Comparison of ENCODE assay signal across 18 cellular contexts in the genomic region with DNA sequence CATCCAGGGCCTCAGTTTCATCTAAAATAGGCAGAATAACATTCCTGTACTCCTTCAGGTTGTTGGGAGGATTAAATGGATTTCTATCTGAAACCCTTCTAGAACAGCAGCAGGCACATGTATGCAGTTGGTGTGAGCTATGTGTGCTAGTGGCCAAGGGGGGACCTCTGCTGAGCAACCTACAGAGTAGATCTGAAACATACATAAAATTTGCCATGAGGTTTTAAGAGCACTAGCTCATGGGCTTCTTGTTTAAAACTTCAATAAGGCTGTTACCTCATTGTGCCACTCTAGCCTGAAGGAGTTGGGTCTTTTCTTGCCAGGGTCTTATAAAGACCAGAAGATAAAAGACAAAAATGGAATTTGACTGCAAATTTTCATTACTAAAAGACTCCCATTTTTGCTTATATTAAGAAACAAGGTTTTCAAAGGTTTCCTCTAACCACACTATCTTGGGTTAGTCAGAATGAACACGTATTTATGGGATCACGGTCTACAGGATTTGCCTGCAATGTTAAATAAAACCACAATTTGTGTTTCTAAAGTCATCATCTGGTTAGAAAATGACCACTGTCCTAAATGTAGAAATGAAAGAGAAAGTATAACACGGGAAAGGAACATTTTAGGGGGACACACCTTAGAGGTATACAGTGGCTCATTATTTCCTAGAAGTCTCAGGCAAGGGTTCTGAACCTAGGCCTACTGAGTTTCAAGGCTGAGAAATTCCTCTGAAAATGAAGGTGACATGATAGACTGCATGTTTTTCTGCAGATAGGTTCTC.
A peak's percentile ranks its signal among the peaks of the same experiment; 100 is the strongest.
DNase-seq lines count a peak whose midpoint lies in the region; ATAC-seq and TF ChIP-seq lines count a peak whose summit lies in the region.
"Had no signal": no experiment of that assay in that cellular context is flagged by ENCODE, and none has a peak within 500 bp of the region (broad histone marks: within the 10 kb centered on the region; RNA-seq: fewer than 3 reads in every experiment).

No MANE protein-coding gene starts in this region.

- no peak for TF ChIP-seq CTCF in upper lobe of left lung (IDR thresholded peaks at IDR 0.05)

- H3K36me3 Mint-ChIP-seq in activated CD4-positive, alpha-beta T cell treated with anti-CD3 and anti-CD28 coated beads for 36 hours (ENCODE audit: low read depth) = no peaks in the 10 kb centered on the region
- H3K36me3 Mint-ChIP-seq in activated naive CD8-positive, alpha-beta T cell = no peaks in the 10 kb centered on the region
- no peaks in the 10 kb centered on the region for H3K36me3 Mint-ChIP-seq in stimulated activated naive B cell treated with anti-CD40 and anti-IgM and Interleukin-4, amounts not matched to agents 10 μg/mL and 1 μg/mL and 100 μg/mL, for 72 hours
- H3K36me3 Mint-ChIP-seq: brain had no signal

- TF ChIP-seq EP300 in upper lobe of left lung (IDR thresholded peaks at IDR 0.05) = no peak

- intact Hi-C loops in activated CD4-positive, alpha-beta T cell treated with anti-CD3 and anti-CD28 coated beads for 36 hours (cut with DNase I, micrococcal nuclease) = no loop called here

- no peak for DNase-seq in activated CD4-positive, alpha-beta T cell treated with anti-CD3 and anti-CD28 coated beads for 36 hours
- no peak for DNase-seq in activated CD4-positive, alpha-beta T cell treated with anti-CD3 and anti-CD28 coated beads for 48 hours
- no peak for DNase-seq in stimulated activated naive B cell treated with anti-CD40 and anti-IgM and Interleukin-4, amounts not matched to agents 10 μg/mL and 1 μg/mL and 100 μg/mL, for 72 hours
- no peak for DNase-seq in upper lobe of left lung
- no peak for DNase-seq in activated CD8-positive, alpha-beta memory T cell treated with anti-CD3 and anti-CD28 coated beads for 24 hours
- DNase-seq: 8988T; activated effector memory CD4-positive, alpha-beta T cell treated with Interleukin-2 at 50 U/mL for 16 hours; Caco-2; GDM1; mesendoderm; NCI-H1048; PC-9 had no signal

- no peaks in the 10 kb centered on the region for H3K9me3 ChIP-seq in upper lobe of left lung

- no peak for TF ChIP-seq POLR2A in upper lobe of left lung (IDR thresholded peaks at IDR 0.05)

- H3K9me3 Mint-ChIP-seq in activated CD4-positive, alpha-beta T cell treated with anti-CD3 and anti-CD28 coated beads for 36 hours (ENCODE audit: low read depth) = no peaks in the 10 kb centered on the region
- H3K9me3 Mint-ChIP-seq in activated naive CD8-positive, alpha-beta T cell (ENCODE audit: low read depth) = no peaks in the 10 kb centered on the region
- H3K9me3 Mint-ChIP-seq in stimulated activated naive B cell treated with anti-CD40 and anti-IgM and Interleukin-4, amounts not matched to agents 10 μg/mL and 1 μg/mL and 100 μg/mL, for 72 hours = no peaks in the 10 kb centered on the region
- H3K9me3 Mint-ChIP-seq: brain, neural crest cell had no signal

- WGBS in upper lobe of left lung, 2 donors = 41 to 59% methylated on average over 3 of the region's 3 CpGs

- peaks cover 13% of the 10 kb centered on the region for H3K4me1 Mint-ChIP-seq in activated CD4-positive, alpha-beta T cell treated with anti-CD3 and anti-CD28 coated beads for 36 hours
- H3K4me1 Mint-ChIP-seq in activated naive CD8-positive, alpha-beta T cell (ENCODE audit: low read depth) = peaks cover 14% of the 10 kb centered on the region
- peaks cover 8 to 16% of the 10 kb centered on the region in 2 donors for H3K4me1 Mint-ChIP-seq in stimulated activated naive B cell treated with anti-CD40 and anti-IgM and Interleukin-4, amounts not matched to agents 10 μg/mL and 1 μg/mL and 100 μg/mL, for 72 hours
- H3K4me1 Mint-ChIP-seq: brain, neural crest cell had no signal

- H3K4me3 ChIP-seq in upper lobe of left lung = no peak overlapping the region
- H3K4me3 ChIP-seq: PC-9 had no signal

- H3K4me3 Mint-ChIP-seq in activated CD4-positive, alpha-beta T cell treated with anti-CD3 and anti-CD28 coated beads for 36 hours = no peak overlapping the region
- H3K4me3 Mint-ChIP-seq in activated naive CD8-positive, alpha-beta T cell = no peak overlapping the region
- H3K4me3 Mint-ChIP-seq in stimulated activated naive B cell treated with anti-CD40 and anti-IgM and Interleukin-4, amounts not matched to agents 10 μg/mL and 1 μg/mL and 100 μg/mL, for 72 hours = no peak overlapping the region
- H3K4me3 Mint-ChIP-seq: brain, neural crest cell had no signal

- CTCF ChIA-PET in activated CD4-positive, alpha-beta T cell treated with anti-CD3 and anti-CD28 coated beads for 36 hours (lab: Charles Lee) = interaction anchor here (0.8 to 1.6 kb wide), 4 partner anchors 9 to 301 kb away, joined by 3 read pairs; no protein-coding TSS in a partner anchor

- POLR2A ChIA-PET in activated CD4-positive, alpha-beta T cell treated with anti-CD3 and anti-CD28 coated beads for 36 hours (lab: Charles Lee) = interaction anchor here (0.6 to 0.7 kb wide), 2 partner anchors 16 to 153 kb away, joined by 3 read pairs; no protein-coding TSS in a partner anchor

- no peak overlapping the region for H3K27ac ChIP-seq in upper lobe of left lung
- H3K27ac ChIP-seq: PC-9 had no signal

- no peak overlapping the region for H3K27ac Mint-ChIP-seq in activated CD4-positive, alpha-beta T cell treated with anti-CD3 and anti-CD28 coated beads for 36 hours
- peak overlapping the region; percentile 17 for H3K27ac Mint-ChIP-seq in activated naive CD8-positive, alpha-beta T cell
- no peak overlapping the region for H3K27ac Mint-ChIP-seq in stimulated activated naive B cell treated with anti-CD40 and anti-IgM and Interleukin-4, amounts not matched to agents 10 μg/mL and 1 μg/mL and 100 μg/mL, for 72 hours

- no peaks in the 10 kb centered on the region for H3K27me3 ChIP-seq in upper lobe of left lung

- ATAC-seq in activated CD4-positive, alpha-beta T cell treated with anti-CD3 and anti-CD28 coated beads for 36 hours = peak; percentile 80
- ATAC-seq in HG02678 (IDR thresholded peaks at IDR 0.05; ENCODE audit: unreplicated experiment) (peak; percentile 44), GM18511 (IDR thresholded peaks at IDR 0.05; ENCODE audit: unreplicated experiment) (no peak), upper lobe of left lung (ENCODE audit: low FRiP score in 2 of 2) (no peak)
- ATAC-seq in stimulated activated naive B cell treated with anti-CD40 and anti-IgM and Interleukin-4, amounts not matched to agents 10 μg/mL and 1 μg/mL and 100 μg/mL, for 72 hours (replicated peaks) = peak; percentile 52 to 64
- ATAC-seq: sciatic nerve had no signal

- H3K36me3 ChIP-seq in upper lobe of left lung = no peaks in the 10 kb centered on the region

- peaks cover 3% of the 10 kb centered on the region for H3K27me3 Mint-ChIP-seq in activated CD4-positive, alpha-beta T cell treated with anti-CD3 and anti-CD28 coated beads for 36 hours
- H3K27me3 Mint-ChIP-seq in activated naive CD8-positive, alpha-beta T cell = peaks cover 3% of the 10 kb centered on the region
- H3K27me3 Mint-ChIP-seq in stimulated activated naive B cell treated with anti-CD40 and anti-IgM and Interleukin-4, amounts not matched to agents 10 μg/mL and 1 μg/mL and 100 μg/mL, for 72 hours = peaks cover 0 to under 1% of the 10 kb centered on the region in 2 donors
- H3K27me3 Mint-ChIP-seq: brain had no signal

- peaks cover 5 to 17% (median 7%) of the 10 kb centered on the region in 4 donors for H3K4me1 ChIP-seq in upper lobe of left lung

Comparison
In these comparisons a context has a peak if more than half of its experiments do, and no peak if none do; other contexts are left out.
1. ATAC-seq: peak in activated CD4-positive, alpha-beta T cell treated with anti-CD3 and anti-CD28 coated beads for 36 hours (single experiment), HG02678 (single experiment) and stimulated activated naive B cell treated with anti-CD40 and anti-IgM and Interleukin-4, amounts not matched to agents 10 μg/mL and 1 μg/mL and 100 μg/mL, for 72 hours (2 of 2); none in GM18511 (single experiment) and upper lobe of left lung (0 of 2).